9 cellular contexts compared by ENCODE assay signal in the genomic region with DNA sequence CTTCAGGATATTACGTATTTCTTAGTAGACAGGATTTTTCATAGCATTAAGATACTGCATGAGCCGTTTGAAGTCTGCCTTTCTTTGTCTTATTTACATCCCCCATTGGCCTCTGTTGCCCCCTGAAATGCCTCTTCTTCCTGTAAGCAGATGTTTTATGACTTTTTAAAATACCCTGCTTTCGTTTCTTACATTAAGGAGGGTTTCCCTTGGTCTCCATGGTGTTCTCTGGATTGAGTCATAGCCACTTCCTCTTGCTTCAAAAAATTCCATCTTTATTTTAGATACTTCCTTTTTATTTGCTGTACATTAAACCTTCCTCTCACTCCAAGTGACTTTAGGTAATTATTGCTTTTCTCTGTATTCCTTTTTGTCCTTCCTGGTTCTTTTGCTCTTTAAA.
DNase-seq lines count a peak whose midpoint lies in the region; ATAC-seq and TF ChIP-seq lines count a peak whose summit lies in the region.
"Had no signal": no experiment of that assay in that cellular context is flagged by ENCODE, and none has a peak within 500 bp of the region (broad histone marks: within the 10 kb centered on the region; RNA-seq: fewer than 3 reads in every experiment).

No MANE protein-coding gene starts in this region.

- no peak for ATAC-seq in GM18502 (IDR thresholded peaks at IDR 0.05; ENCODE audit: poor library complexity, unreplicated experiment)

- DNase-seq in CD1c-positive myeloid dendritic cell (ENCODE audit: extremely low spot score) (peak; percentile 62), NOMO-1 treated with DMSO at 0.1 percent for 48 hours (lab: John Stamatoyannopoulos, UW; ENCODE audit: unreplicated experiment) (peak; percentile 82), choroid plexus epithelial cell (ENCODE audit: low read depth) (peak; percentile 74), myocyte (ENCODE audit: low read depth) (peak; percentile 12), COLO668 (lab: John Stamatoyannopoulos, UW; ENCODE audit: unreplicated experiment) (no peak), DMS53 treated with DMSO at 0.1 percent for 48 hours (lab: John Stamatoyannopoulos, UW; ENCODE audit: unreplicated experiment) (no peak)
- no peak for DNase-seq in activated CD8-positive, alpha-beta memory T cell treated with anti-CD3 and anti-CD28 coated beads, Interleukin-2, amount 50 U/mL, for 4 hours
- DNase-seq: RPMI8226 had no signal

- no peak overlapping the region for H3K4me3 ChIP-seq in choroid plexus epithelial cell (ENCODE audit: low read depth, low read length)

- TF ChIP-seq CTCF in choroid plexus epithelial cell (conservative IDR thresholded peaks at IDR 0.05; ENCODE audit: low read depth, low read length) = no peak

Comparison
In these comparisons a context has a peak if more than half of its experiments do, and no peak if none do; other contexts are left out.
1. DNase-seq: peak in CD1c-positive myeloid dendritic cell (single experiment), NOMO-1 treated with DMSO at 0.1 percent for 48 hours (single experiment), choroid plexus epithelial cell (single experiment) and myocyte (single experiment); none in COLO668 (single experiment), activated CD8-positive, alpha-beta memory T cell treated with anti-CD3 and anti-CD28 coated beads, Interleukin-2, amount 50 U/mL, for 4 hours (single experiment) and DMS53 treated with DMSO at 0.1 percent for 48 hours (single experiment).